ENCODE assay signal across 8 cellular contexts in genomic region chr13:111046590-111047141, GRCh38.
DNase-seq lines count a peak whose midpoint lies in the region; ATAC-seq and TF ChIP-seq lines count a peak whose summit lies in the region.

No MANE protein-coding gene starts in this region.

- H3K9me3 ChIP-seq in upper lobe of left lung = no peaks in the 10 kb centered on the region

- peak overlapping the region in 3 of 4 donors; percentile 48 to 74 (median 59) for H3K27ac ChIP-seq in upper lobe of left lung

- H3K4me1 ChIP-seq in upper lobe of left lung = peaks cover 0 to 16% (median 6%) of the 10 kb centered on the region in 4 donors

- H3K27me3 ChIP-seq in upper lobe of left lung = no peaks in the 10 kb centered on the region

- no peak overlapping the region for H3K4me3 Mint-ChIP-seq in activated T-helper 2 cell treated with anti-CD3 and anti-CD28 coated beads, Interferon-gamma antibody, Interleukin-2, Interleukin-4, amounts not matched to agents 10 μg/mL and 5 μg/mL and 100 μg/mL, durations not matched to agents 14 hours and 24 hours and 36 hours (ENCODE audit: low read depth)

- H3K36me3 ChIP-seq in upper lobe of left lung = no peaks in the 10 kb centered on the region

- intact Hi-C loops in Right ventricle myocardium superior (cut with DNase I) (loop anchor here (10.0 kb wide), 1 partner anchor 122 kb away; no protein-coding TSS in a partner anchor), cardiac septum (cut with DNase I) (loop anchor here (1.0 to 5.0 kb wide), 4 partner anchors 40 to 454 kb away; partner anchors contain the start of gene ANKRD10)
- intact Hi-C loops in activated T-helper 2 cell treated with anti-CD3 and anti-CD28 coated beads, Interferon-gamma antibody, Interleukin-2, Interleukin-4, amounts not matched to agents 10 μg/mL and 5 μg/mL and 100 μg/mL, durations not matched to agents 14 hours and 24 hours and 36 hours (cut with micrococcal nuclease) = loop anchor here (5.0 kb wide), 1 partner anchor 129 kb away; the partner anchor contains the start of gene ANKRD10

- H3K4me3 ChIP-seq in epithelial cell of proximal tubule (ENCODE audit: low read depth, low read length) (no peak overlapping the region), upper lobe of left lung (no peak overlapping the region)

- peak; percentile 23 for TF ChIP-seq CTCF in epithelial cell of proximal tubule (conservative IDR thresholded peaks at IDR 0.05; ENCODE audit: low read depth, low read length)
- TF ChIP-seq CTCF in upper lobe of left lung (IDR thresholded peaks at IDR 0.05) = peak in 3 of 6 experiments; percentile 16 to 46 (median 17)

- ATAC-seq in Right ventricle myocardium superior (ENCODE audit: poor library complexity) (peak; percentile 44), HG03565 (IDR thresholded peaks at IDR 0.05; ENCODE audit: unreplicated experiment) (peak; percentile 71), upper lobe of left lung (ENCODE audit: low FRiP score in 2 of 2) (peak in 1 of 2 donors; percentile 63)

- TF ChIP-seq POLR2A in upper lobe of left lung (IDR thresholded peaks at IDR 0.05) = no peak

- no peaks in the 10 kb centered on the region for H3K9me3 Mint-ChIP-seq in activated T-helper 2 cell treated with anti-CD3 and anti-CD28 coated beads, Interferon-gamma antibody, Interleukin-2, Interleukin-4, amounts not matched to agents 10 μg/mL and 5 μg/mL and 100 μg/mL, durations not matched to agents 14 hours and 24 hours and 36 hours

- H3K27me3 Mint-ChIP-seq in activated T-helper 2 cell treated with anti-CD3 and anti-CD28 coated beads, Interferon-gamma antibody, Interleukin-2, Interleukin-4, amounts not matched to agents 10 μg/mL and 5 μg/mL and 100 μg/mL, durations not matched to agents 14 hours and 24 hours and 36 hours (ENCODE audit: low read depth) = peaks cover 7% of the 10 kb centered on the region

- 67 to 70% methylated on average over 9 of the region's 9 CpGs for WGBS in upper lobe of left lung, 2 donors

- H3K4me1 Mint-ChIP-seq in activated T-helper 2 cell treated with anti-CD3 and anti-CD28 coated beads, Interferon-gamma antibody, Interleukin-2, Interleukin-4, amounts not matched to agents 10 μg/mL and 5 μg/mL and 100 μg/mL, durations not matched to agents 14 hours and 24 hours and 36 hours (ENCODE audit: low read depth) = peaks cover 6% of the 10 kb centered on the region

- H3K27ac Mint-ChIP-seq in activated T-helper 2 cell treated with anti-CD3 and anti-CD28 coated beads, Interferon-gamma antibody, Interleukin-2, Interleukin-4, amounts not matched to agents 10 μg/mL and 5 μg/mL and 100 μg/mL, durations not matched to agents 14 hours and 24 hours and 36 hours = no peak overlapping the region

- TF ChIP-seq EP300 in upper lobe of left lung (IDR thresholded peaks at IDR 0.05) = no peak

- no peaks in the 10 kb centered on the region for H3K36me3 Mint-ChIP-seq in activated T-helper 2 cell treated with anti-CD3 and anti-CD28 coated beads, Interferon-gamma antibody, Interleukin-2, Interleukin-4, amounts not matched to agents 10 μg/mL and 5 μg/mL and 100 μg/mL, durations not matched to agents 14 hours and 24 hours and 36 hours (ENCODE audit: low read depth)

- DNase-seq in Right ventricle myocardium superior (no peak), cardiac septum (ENCODE audit: low spot score) (no peak), epithelial cell of proximal tubule (ENCODE audit: low read depth) (no peak), upper lobe of left lung (no peak), DMS53 treated with DMSO at 0.1 percent for 48 hours (lab: John Stamatoyannopoulos, UW; ENCODE audit: unreplicated experiment) (no peak)
- DNase-seq in activated T-helper 2 cell treated with anti-CD3 and anti-CD28 coated beads, Interferon-gamma antibody, Interleukin-2, Interleukin-4, amounts not matched to agents 10 μg/mL and 5 μg/mL and 100 μg/mL, durations not matched to agents 14 hours and 24 hours and 36 hours (ENCODE audit: low spot score) = no peak
- DNase-seq in activated naive CD4-positive, alpha-beta T cell treated with anti-CD3 and anti-CD28 coated beads, Interleukin-2, amount 50 U/mL, for 16 hours = no peak
